In genomic region chr22:35037089-35037488, GRCh38 we compare ENCODE assay signal across 16 cellular contexts. TPM values are rescaled to one million over a fixed set of nuclear protein-coding genes. Genes with fewer than 3 reads are reported as not detected.
DNase-seq lines count a peak whose midpoint lies in the region; ATAC-seq, FAIRE-seq and TF ChIP-seq lines count a peak whose summit lies in the region.
"Had no signal": no experiment of that assay in that cellular context is flagged by ENCODE, and none has a peak within 500 bp of the region (broad histone marks: within the 10 kb centered on the region; RNA-seq: fewer than 3 reads in every experiment).

No MANE protein-coding gene starts in this region.

- H3K56ac ChIP-seq in H9 (ENCODE audit: insufficient read length, low read depth, low read length): no peak overlapping the region

- no peak overlapping the region for H3K14ac ChIP-seq in H9 (ENCODE audit: insufficient read depth, low read length)

- no peaks in the 10 kb centered on the region for H4K20me1 ChIP-seq in H9 (ENCODE audit: control insufficient read depth, insufficient read depth, insufficient read length)

- H3K9me3 ChIP-seq in H9 (ENCODE audit: control insufficient read depth, low read depth, low read length): no peaks in the 10 kb centered on the region
- no peaks in the 10 kb centered on the region for H3K9me3 ChIP-seq in heart left ventricle
- H3K9me3 ChIP-seq: adrenal gland had no signal

- no peak overlapping the region for H3K27ac Mint-ChIP-seq in H9

- no peak overlapping the region for H4K91ac ChIP-seq in H9 (ENCODE audit: insufficient read length, low read depth, low read length)

- TF ChIP-seq POLR2A in H54 (IDR thresholded peaks at IDR 0.05; ENCODE audit: low read depth, low read length) (no peak), heart left ventricle (IDR thresholded peaks at IDR 0.05) (no peak)

- H3K79me1 ChIP-seq in H9 (ENCODE audit: insufficient read depth, low read depth, low read length, poor library complexity, severe bottlenecking): no peaks in the 10 kb centered on the region

- no peak overlapping the region for H3K4me2 ChIP-seq in H9 (ENCODE audit: insufficient read depth, insufficient read length, low read length)

- H3K18ac ChIP-seq in H9 (ENCODE audit: insufficient read length, low read depth, low read length): no peak overlapping the region

- no peaks in the 10 kb centered on the region for H3K79me2 ChIP-seq in H9 (ENCODE audit: insufficient read depth, low read length)

- no peak overlapping the region for H3K4me3 Mint-ChIP-seq in H9

- no peak overlapping the region for H3K4me3 ChIP-seq in heart left ventricle
- H3K4me3 ChIP-seq: adrenal gland, tibial nerve had no signal

- H3K23ac ChIP-seq in H9 (ENCODE audit: insufficient read length, low read depth, low read length): no peak overlapping the region

- no peak overlapping the region for H4K5ac ChIP-seq in H9 (ENCODE audit: insufficient read length, low read depth, low read length)

- no peak overlapping the region for H2BK15ac ChIP-seq in H9 (ENCODE audit: low read depth, low read length)

- in situ Hi-C loops in Caki2 (cut with HindIII; ENCODE audit: low pct_unique_long_range_greater_than_20kb, low sequenced_read_pairs): no loop called here

- no peak overlapping the region for H2BK5ac ChIP-seq in H9 (ENCODE audit: insufficient read length, low read length)

- peaks cover 2% of the 10 kb centered on the region; the same call in 1 of the 2 replicates for H3K27me3 Mint-ChIP-seq in H9 (ENCODE audit: low read depth)

- 0 out of 5 replicates have a peak, but pooled peaks cover 0 to 2% of the 10 kb centered on the region in 2 experiments for H3K9me3 Mint-ChIP-seq in H9

- H2BK20ac ChIP-seq in H9 (ENCODE audit: low read depth, low read length, poor library complexity, severe bottlenecking): no peak overlapping the region

- no peak for ATAC-seq in heart left ventricle
- no peak for ATAC-seq in GM21528 (IDR thresholded peaks at IDR 0.05; ENCODE audit: low FRiP score, unreplicated experiment)

- H3K36me3 Mint-ChIP-seq in H9 (ENCODE audit: insufficient read depth in 1 of 3, low read depth in 3 of 3): no peaks in the 10 kb centered on the region

- intact Hi-C loops in heart left ventricle (cut with DNase I): no loop called here

- H3K4me1 Mint-ChIP-seq in H9: peaks cover 10 to 17% of the 10 kb centered on the region in 2 experiments

- H2AFZ ChIP-seq in H9 (ENCODE audit: low read length): no peak overlapping the region

- H2AK5ac ChIP-seq in H9 (ENCODE audit: insufficient read length, low read length): no peak overlapping the region

- H3K4me1 ChIP-seq in H9 (ENCODE audit: insufficient read depth, low read length) (no peaks in the 10 kb centered on the region), heart left ventricle (no peaks in the 10 kb centered on the region)
- H3K4me1 ChIP-seq: adrenal gland, tibial nerve had no signal

- H3K23me2 ChIP-seq in H9 (ENCODE audit: insufficient read length, low read depth, low read length, poor library complexity, severe bottlenecking): no peaks in the 10 kb centered on the region

- H4K8ac ChIP-seq in H9 (replicated peaks; ENCODE audit: insufficient read length, low read depth, low read length): no peak overlapping the region

- H3K27ac ChIP-seq in H9 (ENCODE audit: insufficient read length, low read depth, low read length) (no peak overlapping the region), heart left ventricle (no peak overlapping the region)
- H3K27ac ChIP-seq: adrenal gland, tibial nerve had no signal

- peak; percentile 72 for TF ChIP-seq CTCF in H9 (conservative IDR thresholded peaks at IDR 0.05)
- no peak for TF ChIP-seq CTCF in heart left ventricle (IDR thresholded peaks at IDR 0.05)

- H2BK120ac ChIP-seq in H9 (ENCODE audit: low read depth, low read length, poor library complexity, severe bottlenecking): no peak overlapping the region

- no peak overlapping the region for H3T11ph ChIP-seq in H9 (ENCODE audit: low read length)

- H3K4ac ChIP-seq in H9 (ENCODE audit: low read depth, low read length): no peak overlapping the region

- H3K27me3 ChIP-seq in H9 (ENCODE audit: insufficient read depth, low read length) (no peaks in the 10 kb centered on the region), heart left ventricle (peaks cover 0 to 11% (median 0%) of the 10 kb centered on the region in 9 donors)
- H3K27me3 ChIP-seq: adrenal gland, tibial nerve had no signal

- no peaks in the 10 kb centered on the region for H3K36me3 ChIP-seq in heart left ventricle
- H3K36me3 ChIP-seq: adrenal gland, tibial nerve had no signal

- no peak for FAIRE-seq in H54 (lab: Jason Lieb, UNC)
- FAIRE-seq: endometrium had no signal

- no CpG with 5 or more reads among the region's 4 CpGs for WGBS in H9 (ENCODE audit: extremely low coverage, insufficient read length, low lambda C conversion rate)
- 44 to 62% (median 56%) methylated on average over 4 of the region's 4 CpGs for WGBS in heart left ventricle, 4 donors

- DNase-seq in Caki2 (ENCODE audit: low read depth) (peak; percentile 10), H9 (peak; percentile 54), RPMI7951 (ENCODE audit: low read depth) (peak; percentile 19), kidney tubule cell (ENCODE audit: low spot score) (peak; percentile 25), H54 (ENCODE audit: insufficient read length, low spot score) (no peak), heart left ventricle (no peak), 8988T (no peak)
- DNase-seq: activated CD4-positive, alpha-beta T cell treated with anti-CD3 and anti-CD28 coated beads, Interleukin-2, amount 50 U/mL, for 4 hours; adrenal gland; COR-L47; NCI-H1694 treated with DMSO at 0.1 percent for 48 hours; occipital lobe; SIG-M5 had no signal

- no peak overlapping the region for H3K9ac ChIP-seq in H9 (ENCODE audit: extremely low read depth, insufficient read length, low read length)

- no peak overlapping the region for H2BK12ac ChIP-seq in H9 (ENCODE audit: insufficient read length, low read depth, low read length)

RNA-seq across cellular contexts. Expression of gene ISX, which starts 28.9 kb away (rescaled TPM):
- not detected in 2 replicates for total RNA-seq in Caki2 (2014; rRNA removed; shearing (Covaris generic); ENCODE audit: low replicate concordance)
- not detected in 2 replicates for total RNA-seq in H9 (2021)
- total RNA-seq in RPMI7951 (2014; rRNA removed; shearing (Covaris generic)): not detected in 2 replicates
- not detected for total RNA-seq in heart left ventricle
- not detected for polyA plus RNA-seq in heart left ventricle
- total RNA-seq: occipital lobe, tibial nerve had no signal
- polyA plus RNA-seq: adrenal gland had no signal

Comparison
In these comparisons a context has a peak if more than half of its experiments do, and no peak if none do; other contexts are left out.
1. DNase-seq: peak in Caki2 (single experiment), H9 (single experiment), RPMI7951 (single experiment) and kidney tubule cell (single experiment); none in H54 (single experiment), heart left ventricle (0 of 5) and 8988T (single experiment).